ENCODE assay signal across 17 cellular contexts in the genomic region with DNA sequence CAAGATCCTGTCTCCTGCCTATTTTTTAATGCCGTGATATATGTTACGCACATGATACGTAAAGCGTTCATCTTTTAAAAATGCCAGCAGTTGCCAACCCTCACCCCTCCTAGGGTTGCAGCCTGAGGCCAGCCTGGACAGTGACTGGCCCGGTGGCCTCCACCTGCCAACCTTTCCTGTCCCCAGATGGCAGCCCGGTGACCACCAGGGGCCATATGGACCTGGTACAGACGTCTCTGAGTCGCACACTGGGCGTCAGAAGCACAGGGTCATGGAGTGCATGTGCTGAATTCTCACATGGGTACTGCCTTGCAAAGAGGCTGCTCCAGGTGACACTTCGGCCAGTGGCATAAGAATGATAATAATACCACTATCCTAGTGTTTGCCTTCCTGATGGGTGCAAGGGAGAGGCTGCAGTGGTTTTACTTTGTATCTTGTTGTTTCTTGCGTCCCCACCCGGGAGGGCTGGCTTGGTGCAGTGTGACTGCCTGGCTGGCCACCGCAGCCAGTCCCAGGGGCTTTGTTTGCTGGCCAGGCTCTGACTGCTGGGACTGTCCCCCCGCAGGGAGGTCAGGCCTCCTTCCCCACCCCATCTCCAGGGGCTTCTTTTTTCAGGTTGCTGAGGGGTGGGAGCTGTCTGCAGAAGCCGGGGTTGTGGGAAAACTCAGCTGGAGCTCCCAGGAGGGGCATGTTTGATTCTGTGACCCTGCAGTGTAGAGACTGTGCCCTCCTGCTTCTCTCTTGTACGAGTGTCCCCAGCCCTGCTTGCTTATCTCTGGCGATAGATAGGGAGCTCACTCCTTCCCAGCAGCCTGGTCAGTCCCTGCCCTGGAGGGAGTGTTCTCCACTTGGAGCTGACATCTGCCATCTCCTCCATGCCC. TPM values are rescaled to one million over a fixed set of nuclear protein-coding genes. Genes with fewer than 3 reads are reported as not detected.
"Had no signal": no experiment of that assay in that cellular context is flagged by ENCODE, and none has a peak within 500 bp of the region (broad histone marks: within the 10 kb centered on the region; RNA-seq: fewer than 3 reads in every experiment).

No MANE protein-coding gene starts in this region.

- ATAC-seq: left lung, upper lobe of right lung had no signal

- H3K27me3 Mint-ChIP-seq: activated naive CD8-positive, alpha-beta T cell had no signal

- H3K4me1 Mint-ChIP-seq: activated CD4-positive, alpha-beta T cell treated with anti-CD3 and anti-CD28 coated beads, Interleukin-2, amount 10 ng/mL, durations not matched to agents 24 days and 14 days had no signal

- H3K9me3 Mint-ChIP-seq: activated CD4-positive, alpha-beta T cell treated with anti-CD3 and anti-CD28 coated beads, Interleukin-2, amount 10 ng/mL, durations not matched to agents 24 days and 14 days; naive B cell had no signal

- DNase-seq: activated CD4-positive, alpha-beta T cell treated with anti-CD3 and anti-CD28 coated beads, Interleukin-2, amount 10 ng/mL, durations not matched to agents 24 days and 14 days; activated effector memory CD4-positive, alpha-beta T cell treated with anti-CD3 and anti-CD28 coated beads, Interleukin-2, amount 50 U/mL, for 16 hours; activated T-cell treated with anti-CD3 and anti-CD28 coated beads for 4 hours; foreskin melanocyte; head of caudate nucleus; islet precursor cell; naive B cell; occipital lobe; SJCRH30; stimulated activated CD4-positive, alpha-beta T cell treated with anti-CD3 and anti-CD28 coated beads, Interleukin-4, amount 100 ng/mL, for 1 hour; stimulated activated CD8-positive, alpha-beta memory T cell treated with anti-CD3 and anti-CD28 coated beads, Interleukin-4, amount 100 ng/mL, for 48 hours; stimulated activated naive CD8-positive, alpha-beta T cell treated with anti-CD3 and anti-CD28 coated beads, Interleukin-15, Interleukin-2, amounts not matched to agents 100 U/mL and 50 U/mL, for 24 hours; upper lobe of right lung had no signal

- H3K4me3 Mint-ChIP-seq: activated CD4-positive, alpha-beta T cell treated with anti-CD3 and anti-CD28 coated beads, Interleukin-2, amount 10 ng/mL, durations not matched to agents 24 days and 14 days; activated naive CD8-positive, alpha-beta T cell; naive B cell had no signal

- H3K36me3 ChIP-seq: breast epithelium, left lung, SJCRH30, suprapubic skin, upper lobe of right lung had no signal

- H3K27ac ChIP-seq: breast epithelium, left lung, SJCRH30, suprapubic skin, upper lobe of right lung had no signal

- H3K27me3 ChIP-seq: breast epithelium, left lung, suprapubic skin, upper lobe of right lung had no signal

- H3K9me3 ChIP-seq: breast epithelium, left lung, SJCRH30, suprapubic skin, upper lobe of right lung had no signal

- H3K27ac Mint-ChIP-seq: activated CD4-positive, alpha-beta T cell treated with anti-CD3 and anti-CD28 coated beads, Interleukin-2, amount 10 ng/mL, durations not matched to agents 24 days and 14 days; activated naive CD8-positive, alpha-beta T cell had no signal

- H3K4me1 ChIP-seq: breast epithelium, SJCRH30, upper lobe of right lung had no signal

- H3K4me3 ChIP-seq: breast epithelium, left lung, SJCRH30, suprapubic skin, upper lobe of right lung had no signal

- H3K36me3 Mint-ChIP-seq: activated naive CD8-positive, alpha-beta T cell; naive B cell had no signal

RNA-seq across cellular contexts. Expression of a gene that starts 16.9 kb away (rescaled TPM):
- total RNA-seq: activated CD4-positive, alpha-beta T cell treated with anti-CD3 and anti-CD28 coated beads, Interleukin-2, amount 10 ng/mL, durations not matched to agents 24 days and 14 days; SJCRH30 had no signal
